ENCODE assay signal across 18 cellular contexts in genomic region chr1:166036092-166036491, GRCh38.
"Had no signal": no experiment of that assay in that cellular context is flagged by ENCODE, and none has a peak within 500 bp of the region (broad histone marks: within the 10 kb centered on the region; RNA-seq: fewer than 3 reads in every experiment).

No MANE protein-coding gene starts in this region.

- DNase-seq: effector memory CD4-positive, alpha-beta T cell; gastrocnemius medialis; heart right ventricle; islet precursor cell; mammary epithelial cell; mucosa of descending colon; naive thymus-derived CD8-positive, alpha-beta T cell; pancreas; right lobe of liver; stimulated activated CD4-positive, alpha-beta T cell treated with anti-CD3 and anti-CD28 coated beads, Interleukin-4, amount 100 ng/mL, for 1 hour; stimulated activated CD8-positive, alpha-beta memory T cell treated with anti-CD3 and anti-CD28 coated beads, Interleukin-4, amount 100 ng/mL, for 48 hours; stimulated activated naive CD8-positive, alpha-beta T cell treated with anti-CD3 and anti-CD28 coated beads, Interleukin-15, Interleukin-2, amounts not matched to agents 100 U/mL and 50 U/mL, for 24 hours; transverse colon had no signal

- H3K27me3 ChIP-seq: esophagus muscularis mucosa, gastrocnemius medialis, heart right ventricle, pancreas, right lobe of liver, transverse colon had no signal

- H3K27ac ChIP-seq: epithelial cell of prostate, esophagus muscularis mucosa, gastrocnemius medialis, heart right ventricle, pancreas, prostate gland, right lobe of liver, transverse colon had no signal

- H3K4me1 ChIP-seq: prostate gland, transverse colon had no signal

- ATAC-seq: gastrocnemius medialis; heart right ventricle; left lobe of liver; mucosa of descending colon; naive thymus-derived CD8-positive, alpha-beta T cell; pancreas; right lobe of liver; stimulated activated effector memory CD8-positive, alpha-beta T cell treated with anti-CD3 and anti-CD28 coated beads, Interleukin-12 subunit alpha, Interleukin-12 subunit beta, amount 100 ng/mL, for 72 hours; stimulated activated naive CD8-positive, alpha-beta T cell treated with anti-CD3 and anti-CD28 coated beads, Interleukin-15, Interleukin-2, amounts not matched to agents 100 U/mL and 50 U/mL, for 24 hours had no signal

- H3K36me3 ChIP-seq: esophagus muscularis mucosa, gastrocnemius medialis, heart right ventricle, pancreas, prostate gland, right lobe of liver, transverse colon had no signal

- H3K4me3 ChIP-seq: esophagus muscularis mucosa, gastrocnemius medialis, heart right ventricle, mucosa of descending colon, pancreas, prostate gland, right lobe of liver, transverse colon had no signal

- H3K9me3 ChIP-seq: esophagus muscularis mucosa, gastrocnemius medialis, mucosa of descending colon, pancreas, prostate gland, right lobe of liver, transverse colon had no signal
